ENCODE assay signal across 8 cellular contexts in genomic region chr10:130137659-130138478, GRCh38. TPM values are rescaled to one million over a fixed set of nuclear protein-coding genes. Genes with fewer than 3 reads are reported as not detected.
DNase-seq lines count a peak whose midpoint lies in the region; ATAC-seq lines count a peak whose summit lies in the region.

No MANE protein-coding gene starts in this region.

- intact Hi-C loops in activated CD4-positive, alpha-beta T cell treated with anti-CD3 and anti-CD28 coated beads for 36 hours (cut with DNase I, micrococcal nuclease): loop anchor here (2.0 to 10.0 kb wide), 4 partner anchors 39 to 1103 kb away; partner anchors contain the start of gene MGMT (in 1 of the 2)
- intact Hi-C loops in activated T-helper 1 cell treated with anti-CD3 and anti-CD28 coated beads, Interleukin-12 subunit alpha, Interleukin-12 subunit beta, Interleukin-2, Interleukin-4 antibody, amounts not matched to agents 30 ng/mL and 10 ng/mL and 1 ng/mL, durations not matched to agents 14 hours and 24 hours and 36 hours (cut with micrococcal nuclease): loop anchor here (2.0 kb wide), 2 partner anchors 23 to 53 kb away; no protein-coding TSS in a partner anchor

- H3K4me1 ChIP-seq in iPS-18a (ENCODE audit: control insufficient read depth, low read depth, low read length): peaks cover 9% of the 10 kb centered on the region
- peaks cover 26% of the 10 kb centered on the region for H3K4me1 ChIP-seq in stomach smooth muscle (ENCODE audit: control insufficient read depth, insufficient read depth, low read length)

- peak overlapping the region; percentile 84 for H3K4me3 Mint-ChIP-seq in activated CD4-positive, alpha-beta T cell treated with anti-CD3 and anti-CD28 coated beads for 36 hours
- H3K4me3 Mint-ChIP-seq in activated T-helper 1 cell treated with anti-CD3 and anti-CD28 coated beads, Interleukin-12 subunit alpha, Interleukin-12 subunit beta, Interleukin-2, Interleukin-4 antibody, amounts not matched to agents 30 ng/mL and 10 ng/mL and 1 ng/mL, durations not matched to agents 14 hours and 24 hours and 36 hours: peak overlapping the region; percentile 88

- no peak overlapping the region for H3K9ac ChIP-seq in iPS-18a (ENCODE audit: low read length)
- H3K9ac ChIP-seq in stomach smooth muscle (ENCODE audit: low read length in 2 of 2): peak overlapping the region in 1 of 2 donors; percentile 84

- peaks cover 2% of the 10 kb centered on the region for H3K27me3 Mint-ChIP-seq in activated CD4-positive, alpha-beta T cell treated with anti-CD3 and anti-CD28 coated beads for 36 hours
- H3K27me3 Mint-ChIP-seq in activated T-helper 1 cell treated with anti-CD3 and anti-CD28 coated beads, Interleukin-12 subunit alpha, Interleukin-12 subunit beta, Interleukin-2, Interleukin-4 antibody, amounts not matched to agents 30 ng/mL and 10 ng/mL and 1 ng/mL, durations not matched to agents 14 hours and 24 hours and 36 hours (ENCODE audit: insufficient read depth): peaks cover 6% of the 10 kb centered on the region

- peaks cover 33% of the 10 kb centered on the region for H3K36me3 Mint-ChIP-seq in activated CD4-positive, alpha-beta T cell treated with anti-CD3 and anti-CD28 coated beads for 36 hours (ENCODE audit: low read depth)
- H3K36me3 Mint-ChIP-seq in activated T-helper 1 cell treated with anti-CD3 and anti-CD28 coated beads, Interleukin-12 subunit alpha, Interleukin-12 subunit beta, Interleukin-2, Interleukin-4 antibody, amounts not matched to agents 30 ng/mL and 10 ng/mL and 1 ng/mL, durations not matched to agents 14 hours and 24 hours and 36 hours (ENCODE audit: low read depth): peaks cover 23% of the 10 kb centered on the region

- CTCF ChIA-PET in activated CD4-positive, alpha-beta T cell treated with anti-CD3 and anti-CD28 coated beads for 36 hours (lab: Charles Lee): interaction anchor here (1.2 to 4.1 kb wide), 4 partner anchors 10 to 40 kb away, joined by 4 to 39 read pairs (median 6); partner anchors contain the start of gene C10orf143

- no peaks in the 10 kb centered on the region for H3K9me3 Mint-ChIP-seq in activated CD4-positive, alpha-beta T cell treated with anti-CD3 and anti-CD28 coated beads for 36 hours (ENCODE audit: low read depth)
- H3K9me3 Mint-ChIP-seq in activated T-helper 1 cell treated with anti-CD3 and anti-CD28 coated beads, Interleukin-12 subunit alpha, Interleukin-12 subunit beta, Interleukin-2, Interleukin-4 antibody, amounts not matched to agents 30 ng/mL and 10 ng/mL and 1 ng/mL, durations not matched to agents 14 hours and 24 hours and 36 hours: no peaks in the 10 kb centered on the region

- peak overlapping the region; percentile 81 for H3K27ac Mint-ChIP-seq in activated CD4-positive, alpha-beta T cell treated with anti-CD3 and anti-CD28 coated beads for 36 hours
- peak overlapping the region; percentile 85 for H3K27ac Mint-ChIP-seq in activated T-helper 1 cell treated with anti-CD3 and anti-CD28 coated beads, Interleukin-12 subunit alpha, Interleukin-12 subunit beta, Interleukin-2, Interleukin-4 antibody, amounts not matched to agents 30 ng/mL and 10 ng/mL and 1 ng/mL, durations not matched to agents 14 hours and 24 hours and 36 hours

- H3K36me3 ChIP-seq in iPS-18a (ENCODE audit: control insufficient read depth, low read depth, low read length) (no peaks in the 10 kb centered on the region), stomach smooth muscle (ENCODE audit: control insufficient read depth in 2 of 2, insufficient read depth in 2 of 2, low read length in 2 of 2) (peaks cover 0 to 3% of the 10 kb centered on the region in 2 donors)

- POLR2A ChIA-PET in activated CD4-positive, alpha-beta T cell treated with anti-CD3 and anti-CD28 coated beads for 36 hours (lab: Charles Lee): interaction anchor here (0.7 to 1.9 kb wide), 2 partner anchors 14 to 27 kb away, joined by 3 to 39 read pairs; partner anchors contain the start of gene C10orf143

- H3K9me3 ChIP-seq in iPS-18a (ENCODE audit: control insufficient read depth, low read depth, low read length): no peaks in the 10 kb centered on the region
- no peaks in the 10 kb centered on the region for H3K9me3 ChIP-seq in stomach smooth muscle (ENCODE audit: control insufficient read depth in 2 of 2, low read length in 2 of 2)

- H3K4me3 ChIP-seq in iPS-18a (ENCODE audit: low read length) (peak overlapping the region; percentile 87), stomach smooth muscle (ENCODE audit: low read length in 2 of 2) (peak overlapping the region; percentile 89 to 97)

- H3K4me1 Mint-ChIP-seq in activated CD4-positive, alpha-beta T cell treated with anti-CD3 and anti-CD28 coated beads for 36 hours: peaks cover 55% of the 10 kb centered on the region
- H3K4me1 Mint-ChIP-seq in activated T-helper 1 cell treated with anti-CD3 and anti-CD28 coated beads, Interleukin-12 subunit alpha, Interleukin-12 subunit beta, Interleukin-2, Interleukin-4 antibody, amounts not matched to agents 30 ng/mL and 10 ng/mL and 1 ng/mL, durations not matched to agents 14 hours and 24 hours and 36 hours (ENCODE audit: low read depth): peaks cover 67% of the 10 kb centered on the region

- H3K27me3 ChIP-seq in iPS-18a (ENCODE audit: control insufficient read depth, insufficient read depth, low read length): peaks cover 3% of the 10 kb centered on the region
- no peaks in the 10 kb centered on the region for H3K27me3 ChIP-seq in stomach smooth muscle (ENCODE audit: control insufficient read depth in 1 of 2, insufficient read depth in 2 of 2, low read length in 2 of 2)

- ATAC-seq in activated CD4-positive, alpha-beta T cell treated with anti-CD3 and anti-CD28 coated beads for 36 hours: no peak
- no peak for ATAC-seq in HG03354 (IDR thresholded peaks at IDR 0.05; ENCODE audit: poor library complexity, severe bottlenecking, unreplicated experiment)

- H3K27ac ChIP-seq in iPS-18a (ENCODE audit: low read length): no peak overlapping the region
- no peak overlapping the region for H3K27ac ChIP-seq in stomach smooth muscle (ENCODE audit: low read length)

- DNase-seq in activated CD4-positive, alpha-beta T cell treated with anti-CD3 and anti-CD28 coated beads for 36 hours: no peak
- no peak for DNase-seq in activated CD4-positive, alpha-beta T cell treated with anti-CD3 and anti-CD28 coated beads for 1 hour
- DNase-seq in activated T-helper 1 cell treated with anti-CD3 and anti-CD28 coated beads, Interleukin-12 subunit alpha, Interleukin-12 subunit beta, Interleukin-2, Interleukin-4 antibody, amounts not matched to agents 30 ng/mL and 10 ng/mL and 1 ng/mL, durations not matched to agents 14 hours and 24 hours and 36 hours (ENCODE audit: low spot score): no peak
- no peak for DNase-seq in cerebellar cortex (ENCODE audit: low spot score)
- DNase-seq in NOMO-1 treated with dmso at 0.1 percent for 144 hours (lab: John Stamatoyannopoulos, UW; ENCODE audit: unreplicated experiment): no peak

RNA-seq across cellular contexts. Expression of gene GLRX3, which starts 1.7 kb away (rescaled TPM):
- total RNA-seq in activated CD4-positive, alpha-beta T cell treated with anti-CD3 and anti-CD28 coated beads for 36 hours: 100 to 1,000 TPM; 117 to 123 TPM
- total RNA-seq in activated T-helper 1 cell treated with anti-CD3 and anti-CD28 coated beads, Interleukin-12 subunit alpha, Interleukin-12 subunit beta, Interleukin-2, Interleukin-4 antibody, amounts not matched to agents 30 ng/mL and 10 ng/mL and 1 ng/mL, durations not matched to agents 14 hours and 24 hours and 36 hours: 119 and 129 TPM in 2 replicates

RNA-seq across cellular contexts. Expression of gene C10orf143, which starts 27.2 kb away (rescaled TPM):
- total RNA-seq in activated CD4-positive, alpha-beta T cell treated with anti-CD3 and anti-CD28 coated beads for 36 hours: 1 to 10 TPM; 4.0 to 5.4 TPM
- 3.3 and 3.6 TPM in 2 replicates for total RNA-seq in activated T-helper 1 cell treated with anti-CD3 and anti-CD28 coated beads, Interleukin-12 subunit alpha, Interleukin-12 subunit beta, Interleukin-2, Interleukin-4 antibody, amounts not matched to agents 30 ng/mL and 10 ng/mL and 1 ng/mL, durations not matched to agents 14 hours and 24 hours and 36 hours
